ENCODE assay signal across 9 cellular contexts in the genomic region with DNA sequence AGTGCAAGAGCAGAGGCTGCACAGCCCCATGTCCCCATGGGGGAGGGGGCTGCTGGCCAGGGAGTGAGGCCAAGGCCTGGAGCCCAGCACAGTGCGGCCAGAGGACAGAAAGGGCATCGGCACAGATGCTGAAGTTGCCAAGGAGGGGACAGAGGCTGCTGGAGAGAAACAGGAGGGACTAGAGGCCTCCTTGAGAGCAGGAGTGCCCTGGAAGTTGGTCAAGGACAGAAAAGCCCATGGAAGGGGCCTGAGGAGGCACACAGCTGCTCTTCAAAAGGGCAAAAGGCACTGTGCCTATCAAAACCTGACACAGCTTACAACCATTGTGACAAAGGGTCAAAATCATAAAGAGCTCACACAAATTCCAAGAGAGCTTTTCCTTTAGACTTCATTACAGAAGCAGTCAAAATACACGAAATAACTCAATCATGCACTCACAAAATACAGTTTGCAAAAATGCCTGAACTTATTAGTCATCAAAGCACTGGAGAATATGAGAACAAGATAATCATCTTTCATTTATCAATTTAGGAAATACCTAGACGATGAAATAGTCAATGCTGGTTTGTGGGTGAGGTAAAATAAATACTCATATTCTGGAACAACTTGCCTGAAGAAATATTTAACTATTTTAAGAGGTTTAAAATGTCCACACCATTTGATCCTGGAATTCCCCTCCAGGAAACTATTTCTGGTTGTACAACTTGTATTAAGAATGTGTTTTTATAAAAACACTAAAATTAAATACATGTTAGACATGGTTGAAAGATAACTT.
DNase-seq lines count a peak whose midpoint lies in the region; TF ChIP-seq lines count a peak whose summit lies in the region.
"Had no signal": no experiment of that assay in that cellular context is flagged by ENCODE, and none has a peak within 500 bp of the region (broad histone marks: within the 10 kb centered on the region; RNA-seq: fewer than 3 reads in every experiment).

No MANE protein-coding gene starts in this region.

- POLR2A ChIA-PET in activated CD4-positive, alpha-beta memory T cell treated with anti-CD3 and anti-CD28 coated beads, Interleukin-2, amount 10 ng/mL, durations not matched to agents 7 days and 5 days (lab: Charles Lee), result no interaction called here

- H3K27me3 Mint-ChIP-seq in type B pancreatic cell, result no peaks in the 10 kb centered on the region
- no peaks in the 10 kb centered on the region for H3K27me3 Mint-ChIP-seq in activated CD4-positive, alpha-beta memory T cell treated with anti-CD3 and anti-CD28 coated beads, Interleukin-2, amount 10 ng/mL, durations not matched to agents 7 days and 5 days
- no peaks in the 10 kb centered on the region for H3K27me3 Mint-ChIP-seq in activated CD4-positive, alpha-beta T cell treated with anti-CD3 and anti-CD28 coated beads, Interleukin-2, amount 10 ng/mL, durations not matched to agents 24 days and 14 days

- intact Hi-C loops in activated CD4-positive, alpha-beta T cell treated with anti-CD3 and anti-CD28 coated beads, Interleukin-2, amount 10 ng/mL, durations not matched to agents 24 days and 14 days (cut with micrococcal nuclease), result no loop called here

- peaks cover 26% of the 10 kb centered on the region for H3K36me3 Mint-ChIP-seq in type B pancreatic cell
- H3K36me3 Mint-ChIP-seq in activated CD4-positive, alpha-beta memory T cell treated with anti-CD3 and anti-CD28 coated beads, Interleukin-2, amount 10 ng/mL, durations not matched to agents 7 days and 5 days (ENCODE audit: low read depth), result peaks cover 7% of the 10 kb centered on the region
- peaks cover 4% of the 10 kb centered on the region for H3K36me3 Mint-ChIP-seq in activated CD4-positive, alpha-beta T cell treated with anti-CD3 and anti-CD28 coated beads, Interleukin-2, amount 10 ng/mL, durations not matched to agents 24 days and 14 days (ENCODE audit: low read depth)

- H3K4me3 Mint-ChIP-seq in type B pancreatic cell, result no peak overlapping the region
- no peak overlapping the region for H3K4me3 Mint-ChIP-seq in activated CD4-positive, alpha-beta memory T cell treated with anti-CD3 and anti-CD28 coated beads, Interleukin-2, amount 10 ng/mL, durations not matched to agents 7 days and 5 days
- H3K4me3 Mint-ChIP-seq in activated CD4-positive, alpha-beta T cell treated with anti-CD3 and anti-CD28 coated beads, Interleukin-2, amount 10 ng/mL, durations not matched to agents 24 days and 14 days, result no peak overlapping the region

- H3K4me1 Mint-ChIP-seq in type B pancreatic cell (ENCODE audit: unreplicated experiment), result peaks cover 9% of the 10 kb centered on the region
- no peaks in the 10 kb centered on the region for H3K4me1 Mint-ChIP-seq in activated CD4-positive, alpha-beta memory T cell treated with anti-CD3 and anti-CD28 coated beads, Interleukin-2, amount 10 ng/mL, durations not matched to agents 7 days and 5 days
- no peaks in the 10 kb centered on the region for H3K4me1 Mint-ChIP-seq in activated CD4-positive, alpha-beta T cell treated with anti-CD3 and anti-CD28 coated beads, Interleukin-2, amount 10 ng/mL, durations not matched to agents 24 days and 14 days

- H3K9me3 Mint-ChIP-seq in type B pancreatic cell, result no peaks in the 10 kb centered on the region
- no peaks in the 10 kb centered on the region for H3K9me3 Mint-ChIP-seq in activated CD4-positive, alpha-beta memory T cell treated with anti-CD3 and anti-CD28 coated beads, Interleukin-2, amount 10 ng/mL, durations not matched to agents 7 days and 5 days
- no peaks in the 10 kb centered on the region for H3K9me3 Mint-ChIP-seq in activated CD4-positive, alpha-beta T cell treated with anti-CD3 and anti-CD28 coated beads, Interleukin-2, amount 10 ng/mL, durations not matched to agents 24 days and 14 days

- H3K27ac Mint-ChIP-seq in type B pancreatic cell, result peak overlapping the region; percentile 59
- no peak overlapping the region for H3K27ac Mint-ChIP-seq in activated CD4-positive, alpha-beta memory T cell treated with anti-CD3 and anti-CD28 coated beads, Interleukin-2, amount 10 ng/mL, durations not matched to agents 7 days and 5 days
- H3K27ac Mint-ChIP-seq in activated CD4-positive, alpha-beta T cell treated with anti-CD3 and anti-CD28 coated beads, Interleukin-2, amount 10 ng/mL, durations not matched to agents 24 days and 14 days, result no peak overlapping the region

- CTCF ChIA-PET in activated CD4-positive, alpha-beta memory T cell treated with anti-CD3 and anti-CD28 coated beads, Interleukin-2, amount 10 ng/mL, durations not matched to agents 7 days and 5 days (lab: Charles Lee), result no interaction called here

- DNase-seq in HS-27A (ENCODE audit: low read depth), result peak; percentile 27
- DNase-seq in astrocyte of the hippocampus (ENCODE audit: low read depth, low spot score), result peak; percentile 81
- DNase-seq in kidney tubule cell (ENCODE audit: low spot score), result peak; percentile 97
- DNase-seq in type B pancreatic cell (ENCODE audit: extremely low spot score, unreplicated experiment), result no peak
- no peak for DNase-seq in NK-92 treated with Interleukin-12 subunit alpha and Interleukin-12 subunit beta, amount 100 ng/mL, for 24 hours (lab: John Stamatoyannopoulos, UW)
- no peak for DNase-seq in activated CD4-positive, alpha-beta memory T cell treated with anti-CD3 and anti-CD28 coated beads, Interleukin-2, amount 10 ng/mL, durations not matched to agents 7 days and 5 days
- DNase-seq in activated CD4-positive, alpha-beta T cell treated with anti-CD3 and anti-CD28 coated beads, Interleukin-2, amount 10 ng/mL, durations not matched to agents 24 days and 14 days, result no peak
- DNase-seq: GOT3, NCI-H2171 treated with DMSO at 0.1 percent for 48 hours had no signal

- TF ChIP-seq CTCF in type B pancreatic cell (conservative IDR thresholded peaks at IDR 0.05), result no peak

Comparison
In these comparisons a context has a peak if more than half of its experiments do, and no peak if none do; other contexts are left out.
1. DNase-seq: peak in HS-27A (single experiment), astrocyte of the hippocampus (single experiment) and kidney tubule cell (single experiment); none in type B pancreatic cell (single experiment), NK-92 treated with Interleukin-12 subunit alpha and Interleukin-12 subunit beta, amount 100 ng/mL, for 24 hours (single experiment), activated CD4-positive, alpha-beta memory T cell treated with anti-CD3 and anti-CD28 coated beads, Interleukin-2, amount 10 ng/mL, durations not matched to agents 7 days and 5 days (single experiment) and activated CD4-positive, alpha-beta T cell treated with anti-CD3 and anti-CD28 coated beads, Interleukin-2, amount 10 ng/mL, durations not matched to agents 24 days and 14 days (single experiment).